In the genomic region with DNA sequence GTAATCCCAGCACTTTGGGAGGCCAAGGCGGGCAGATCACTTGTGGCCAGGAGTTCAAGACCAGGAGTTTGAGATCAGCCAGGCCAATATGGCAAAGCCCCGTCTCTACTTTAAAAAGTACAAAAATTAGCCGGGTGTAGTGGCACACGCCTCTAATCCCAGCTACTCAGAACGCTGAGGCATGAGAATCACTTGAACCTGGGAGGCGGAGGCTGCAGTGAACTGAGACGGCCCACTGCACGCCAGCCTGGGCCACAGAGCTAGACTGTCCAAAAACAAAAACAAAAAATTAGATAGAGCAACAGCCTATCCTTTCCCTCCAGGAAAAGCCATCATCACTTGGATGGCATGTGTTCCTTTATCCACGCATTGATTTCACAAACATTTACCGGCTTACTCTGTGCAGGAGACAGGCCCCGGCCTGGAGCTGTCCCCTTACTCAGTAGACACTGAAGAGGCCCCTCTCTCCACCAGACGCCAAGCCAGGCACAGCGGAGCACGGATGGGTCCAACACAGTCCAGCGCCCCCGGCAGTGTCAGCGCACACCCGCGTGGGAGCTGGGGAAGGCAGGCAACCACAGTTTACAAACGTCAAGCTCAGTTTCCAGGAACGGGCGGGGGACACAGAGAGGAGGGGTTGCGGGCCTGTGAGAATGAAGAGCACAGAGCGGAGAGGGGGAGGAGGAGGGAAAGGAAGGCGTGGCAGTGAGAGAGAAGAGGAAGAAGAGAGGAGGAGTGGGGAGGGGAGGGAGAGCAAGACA, we compare ENCODE assay signal across 8 cellular contexts. TPM values are rescaled to one million over a fixed set of nuclear protein-coding genes. Genes with fewer than 3 reads are reported as not detected.
DNase-seq lines count a peak whose midpoint lies in the region; ATAC-seq and TF ChIP-seq lines count a peak whose summit lies in the region.

No MANE protein-coding gene starts in this region.

- no peak overlapping the region for H3K4ac ChIP-seq in H9 (ENCODE audit: low read depth, low read length)

- H3K4me3 Mint-ChIP-seq in H9, result no peak overlapping the region

- no peaks in the 10 kb centered on the region for H3K79me2 ChIP-seq in H9 (ENCODE audit: insufficient read depth, low read length)

- H3K9me3 Mint-ChIP-seq in H9, result peaks cover 1 to 5% of the 10 kb centered on the region in 2 experiments; a peak in 4 of 5 replicates

- no CpG with 5 or more reads among the region's 25 CpGs for WGBS in H9 (ENCODE audit: extremely low coverage, insufficient read length, low lambda C conversion rate)
- 41 to 55% methylated on average over 14 to 15 of the region's 25 CpGs for WGBS in esophagus squamous epithelium, 2 donors
- 53 to 67% (median 55%) methylated on average over 23 to 25 of the region's 25 CpGs for WGBS in adrenal gland, 4 donors

- H3K23me2 ChIP-seq in H9 (ENCODE audit: insufficient read length, low read depth, low read length, poor library complexity, severe bottlenecking), result peaks cover 11% of the 10 kb centered on the region

- no peak overlapping the region for H2BK20ac ChIP-seq in H9 (ENCODE audit: low read depth, low read length, poor library complexity, severe bottlenecking)

- H2BK5ac ChIP-seq in H9 (ENCODE audit: insufficient read length, low read length), result no peak overlapping the region

- H3K56ac ChIP-seq in H9 (ENCODE audit: insufficient read length, low read depth, low read length), result no peak overlapping the region

- H4K8ac ChIP-seq in H9 (replicated peaks; ENCODE audit: insufficient read length, low read depth, low read length), result no peak overlapping the region

- peak; percentile 78 for DNase-seq in H9
- peak; percentile 72 to 75 for DNase-seq in activated CD4-positive, alpha-beta T cell treated with anti-CD3 and anti-CD28 coated beads for 4 hours
- no peak for DNase-seq in esophagus squamous epithelium (lab: John Stamatoyannopoulos, UW)
- DNase-seq in foreskin keratinocyte, result no peak
- no peak for DNase-seq in adrenal gland

- no peak overlapping the region for H3K14ac ChIP-seq in H9 (ENCODE audit: insufficient read depth, low read length)

- H3K9me3 ChIP-seq in H9 (ENCODE audit: control insufficient read depth, low read depth, low read length), result no peaks in the 10 kb centered on the region
- peaks cover 0 to 7% (median 0%) of the 10 kb centered on the region in 3 donors for H3K9me3 ChIP-seq in esophagus squamous epithelium
- no peaks in the 10 kb centered on the region for H3K9me3 ChIP-seq in adrenal gland (replicated peaks in 1 of 3)

- no peak overlapping the region for H3K23ac ChIP-seq in H9 (ENCODE audit: insufficient read length, low read depth, low read length)

- intact Hi-C loops in esophagus squamous epithelium (cut with DNase I) (no loop called here), adrenal gland (cut with DNase I) (loop anchor here in 1 of 2 donors (5.0 kb wide), 1 partner anchor 64 kb away; no protein-coding TSS in a partner anchor)

- H3K27ac ChIP-seq in H9 (ENCODE audit: insufficient read length, low read depth, low read length) (no peak overlapping the region), esophagus squamous epithelium (peak overlapping the region in 2 of 4 donors; percentile 15 to 48), rectal smooth muscle tissue (ENCODE audit: low read depth, low read length) (peak overlapping the region; percentile 24), foreskin keratinocyte (no peak overlapping the region), adrenal gland (no peak overlapping the region)

- no peak overlapping the region for H2AFZ ChIP-seq in H9 (ENCODE audit: low read length)

- no peaks in the 10 kb centered on the region for H3K36me3 ChIP-seq in esophagus squamous epithelium
- H3K36me3 ChIP-seq in rectal smooth muscle tissue (ENCODE audit: control insufficient read depth, insufficient read depth, low read length), result no peaks in the 10 kb centered on the region
- no peaks in the 10 kb centered on the region for H3K36me3 ChIP-seq in adrenal gland (replicated peaks in 1 of 2)

- H3K27me3 Mint-ChIP-seq in H9 (ENCODE audit: low read depth), result peaks cover 2% of the 10 kb centered on the region; the same call in 1 of the 2 replicates

- H3K27ac Mint-ChIP-seq in H9, result peak overlapping the region in 2 of 3 experiments; percentile 28 to 44; a peak in 1 of 7 replicates

- no peak overlapping the region for H2BK12ac ChIP-seq in H9 (ENCODE audit: insufficient read length, low read depth, low read length)

- TF ChIP-seq CTCF in H9 (conservative IDR thresholded peaks at IDR 0.05) (no peak), esophagus squamous epithelium (IDR thresholded peaks at IDR 0.05) (no peak), foreskin keratinocyte (conservative IDR thresholded peaks at IDR 0.05) (no peak), adrenal gland (IDR thresholded peaks at IDR 0.05) (no peak)

- H2BK120ac ChIP-seq in H9 (ENCODE audit: low read depth, low read length, poor library complexity, severe bottlenecking), result no peak overlapping the region

- peaks cover 0 to 3% (median 0%) of the 10 kb centered on the region in 3 experiments; a peak in 4 of 7 replicates for H3K36me3 Mint-ChIP-seq in H9 (ENCODE audit: insufficient read depth in 1 of 3, low read depth in 3 of 3)

- no peak overlapping the region for H3K18ac ChIP-seq in H9 (ENCODE audit: insufficient read length, low read depth, low read length)

- no peak overlapping the region for H2AK5ac ChIP-seq in H9 (ENCODE audit: insufficient read length, low read length)

- H3K4me1 ChIP-seq in H9 (ENCODE audit: insufficient read depth, low read length) (peaks cover 2% of the 10 kb centered on the region; the same call in 1 of the 2 replicates), esophagus squamous epithelium (peaks cover 15 to 34% (median 23%) of the 10 kb centered on the region in 3 donors), rectal smooth muscle tissue (ENCODE audit: control insufficient read depth, insufficient read depth, low read length) (no peaks in the 10 kb centered on the region), foreskin keratinocyte (no peaks in the 10 kb centered on the region), adrenal gland (replicated peaks in 1 of 2) (peaks cover 0 to 10% of the 10 kb centered on the region in 2 donors)

- H3K27me3 ChIP-seq in H9 (ENCODE audit: insufficient read depth, low read length), result peaks cover 16% of the 10 kb centered on the region; the same call in 1 of the 2 replicates
- peaks cover 0 to 64% (median 1%) of the 10 kb centered on the region in 4 donors for H3K27me3 ChIP-seq in esophagus squamous epithelium
- peaks cover 2% of the 10 kb centered on the region for H3K27me3 ChIP-seq in rectal smooth muscle tissue (ENCODE audit: control insufficient read depth, insufficient read depth, low read length)
- peaks cover 52% of the 10 kb centered on the region for H3K27me3 ChIP-seq in foreskin keratinocyte
- H3K27me3 ChIP-seq in adrenal gland, result peaks cover 19% of the 10 kb centered on the region

- no peak overlapping the region for H3T11ph ChIP-seq in H9 (ENCODE audit: low read length)

- TF ChIP-seq POLR2A in esophagus squamous epithelium (IDR thresholded peaks at IDR 0.05) (no peak), adrenal gland (IDR thresholded peaks at IDR 0.05) (no peak)

- H4K5ac ChIP-seq in H9 (ENCODE audit: insufficient read length, low read depth, low read length), result no peak overlapping the region

- H2BK15ac ChIP-seq in H9 (ENCODE audit: low read depth, low read length), result no peak overlapping the region

- H3K4me3 ChIP-seq in esophagus squamous epithelium (peak overlapping the region in 3 of 4 donors; percentile 24 to 56 (median 38)), rectal smooth muscle tissue (ENCODE audit: low read length) (peak overlapping the region; percentile 29), adrenal gland (no peak overlapping the region)

- H4K20me1 ChIP-seq in H9 (ENCODE audit: control insufficient read depth, insufficient read depth, insufficient read length), result no peaks in the 10 kb centered on the region

- ATAC-seq in HG03469 (IDR thresholded peaks at IDR 0.05; ENCODE audit: unreplicated experiment), result no peak
- no peak for ATAC-seq in GM21717 (IDR thresholded peaks at IDR 0.05; ENCODE audit: unreplicated experiment)
- no peak for ATAC-seq in foreskin keratinocyte

- H4K91ac ChIP-seq in H9 (ENCODE audit: insufficient read length, low read depth, low read length), result no peak overlapping the region

- no peak overlapping the region for H3K9ac ChIP-seq in H9 (ENCODE audit: extremely low read depth, insufficient read length, low read length)
- H3K9ac ChIP-seq in rectal smooth muscle tissue (ENCODE audit: low read length), result peak overlapping the region; percentile 11

- peaks cover 8 to 14% of the 10 kb centered on the region in 2 experiments for H3K4me1 Mint-ChIP-seq in H9

- no peaks in the 10 kb centered on the region for H3K79me1 ChIP-seq in H9 (ENCODE audit: insufficient read depth, low read depth, low read length, poor library complexity, severe bottlenecking)

- peak overlapping the region; percentile 62 for H3K4me2 ChIP-seq in H9 (ENCODE audit: insufficient read depth, insufficient read length, low read length)

RNA-seq across cellular contexts. Expression of a gene that starts 3.1 kb away (rescaled TPM):
- total RNA-seq in H9 (2021), result not detected in 2 replicates
- under 1 TPM in 1 of 4 donors, not detected in 3; 0.38 TPM for total RNA-seq in esophagus squamous epithelium
- not detected in 2 replicates for total RNA-seq in foreskin keratinocyte
- polyA plus RNA-seq in foreskin keratinocyte, result not detected in 2 replicates
- under 1 TPM in 2 of 8 donors, not detected in 6; 0.08 to 0.11 TPM for total RNA-seq in adrenal gland
- polyA plus RNA-seq in adrenal gland, result not detected

RNA-seq across cellular contexts. Expression of a gene that starts 26.4 kb away (rescaled TPM):
- 0.04 and 0.07 TPM in 2 replicates for total RNA-seq in H9 (2021)
- under 1 TPM in 1 of 4 donors, not detected in 3; 0.38 TPM for total RNA-seq in esophagus squamous epithelium
- total RNA-seq in foreskin keratinocyte, result not detected in 2 replicates
- not detected in 2 replicates for polyA plus RNA-seq in foreskin keratinocyte
- total RNA-seq in adrenal gland, result under 1 TPM in 6 of 8 donors, not detected in 2; 0.07 to 0.31 (median 0.16) TPM
- polyA plus RNA-seq in adrenal gland, result under 1 TPM; 0.05 to 0.13 (median 0.08) TPM

RNA-seq across cellular contexts. Expression of a gene that starts 44.8 kb away (rescaled TPM):
- total RNA-seq in H9 (2021), result not detected in 2 replicates
- total RNA-seq in esophagus squamous epithelium, result not detected
- not detected in 2 replicates for total RNA-seq in foreskin keratinocyte
- not detected in 2 replicates for polyA plus RNA-seq in foreskin keratinocyte
- total RNA-seq in adrenal gland, result 10 to 100 TPM in 1 of 8 donors, 1 to 10 TPM in 5, under 1 TPM in 2; 0.38 to 14.3 (median 3.1) TPM
- polyA plus RNA-seq in adrenal gland, result 1 to 10 TPM in 2 of 3 donors, under 1 TPM in 1; 0.32 to 4.0 (median 1.1) TPM

Comparison
In these comparisons a context has a peak if more than half of its experiments do, and no peak if none do; other contexts are left out.
1. DNase-seq: peak in H9 (single experiment) and activated CD4-positive, alpha-beta T cell treated with anti-CD3 and anti-CD28 coated beads for 4 hours (2 of 2); none in esophagus squamous epithelium (single experiment), foreskin keratinocyte (0 of 2) and adrenal gland (0 of 7).
2. H3K4me3 ChIP-seq: peak in esophagus squamous epithelium (3 of 4) and rectal smooth muscle tissue (single experiment); none in adrenal gland (0 of 4).